Comparison of ENCODE assay signal across 15 cellular contexts in the genomic region with DNA sequence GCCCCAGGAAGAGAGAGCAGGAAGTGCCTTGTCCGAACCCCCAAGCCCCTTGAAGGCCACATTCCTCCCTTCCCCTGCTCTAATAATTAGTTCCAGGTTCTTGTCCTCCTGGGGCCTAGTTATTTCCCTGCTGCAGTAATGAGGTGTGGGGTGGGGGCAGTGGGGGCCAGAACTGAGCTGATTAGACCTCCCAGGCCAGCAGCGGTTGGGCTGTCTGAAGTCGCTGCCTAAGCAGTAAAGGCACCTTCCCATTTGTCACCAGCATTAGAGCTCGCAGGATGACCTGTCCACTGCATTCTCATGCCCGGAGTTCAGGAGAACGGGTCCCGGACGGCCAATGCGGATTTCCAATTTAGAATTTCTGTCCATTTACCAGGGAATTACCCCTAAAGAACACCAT.
DNase-seq lines count a peak whose midpoint lies in the region; ATAC-seq and TF ChIP-seq lines count a peak whose summit lies in the region.
"Had no signal": no experiment of that assay in that cellular context is flagged by ENCODE, and none has a peak within 500 bp of the region (broad histone marks: within the 10 kb centered on the region; RNA-seq: fewer than 3 reads in every experiment).

No MANE protein-coding gene starts in this region.

- H3K4me3 ChIP-seq in coronary artery (no peak overlapping the region), neuronal stem cell (ENCODE audit: low read length in 2 of 2) (no peak overlapping the region), mammary epithelial cell (replicated peaks in 1 of 3; ENCODE audit: insufficient read depth in 1 of 3, low read depth in 2 of 3, low read length in 3 of 3) (no peak overlapping the region)
- H3K4me3 ChIP-seq: BLaER1, HAP-1 had no signal

- no peak overlapping the region for H4K91ac ChIP-seq in neuronal stem cell (ENCODE audit: low read depth, low read length, poor library complexity)

- no peak overlapping the region for H3K14ac ChIP-seq in neuronal stem cell (ENCODE audit: low read length)

- H3K36me3 ChIP-seq in neuronal stem cell (replicated peaks in 1 of 2; ENCODE audit: control insufficient read depth in 2 of 2, insufficient read depth in 2 of 2, low read length in 2 of 2) (no peaks in the 10 kb centered on the region), mammary epithelial cell (ENCODE audit: insufficient read depth, low read length) (no peaks in the 10 kb centered on the region)
- H3K36me3 ChIP-seq: BLaER1, HAP-1 had no signal

- no peak overlapping the region for H3K4ac ChIP-seq in neuronal stem cell (ENCODE audit: low read length)

- ATAC-seq in left cardiac atrium: no peak

- no peak overlapping the region for H3K23ac ChIP-seq in neuronal stem cell (ENCODE audit: low read depth, low read length, poor library complexity)

- no peaks in the 10 kb centered on the region for H4K20me1 ChIP-seq in mammary epithelial cell (ENCODE audit: insufficient read depth, low read length)
- H4K20me1 ChIP-seq: BLaER1 had no signal

- H3K4me2 ChIP-seq in neuronal stem cell (ENCODE audit: insufficient read depth, low read length, poor library complexity, severe bottlenecking): no peak overlapping the region
- H3K4me2 ChIP-seq in mammary epithelial cell (ENCODE audit: insufficient read depth, low read depth, low read length): no peak overlapping the region
- H3K4me2 ChIP-seq: BLaER1 had no signal

- peak overlapping the region; percentile 9 for H3K18ac ChIP-seq in neuronal stem cell (ENCODE audit: low read length)

- BruUV-seq in mammary epithelial cell (replicated peaks; lab: Mats Ljungman, UMichigan): no TSS peak

- H2AFZ ChIP-seq in neuronal stem cell (ENCODE audit: low read length): no peak overlapping the region
- H2AFZ ChIP-seq in mammary epithelial cell (ENCODE audit: low read depth, low read length): no peak overlapping the region

- H3K9me3 ChIP-seq in neuronal stem cell (replicated peaks in 1 of 2; ENCODE audit: control insufficient read depth in 2 of 2, insufficient read depth in 1 of 2, low read depth in 1 of 2, low read length in 2 of 2) (no peaks in the 10 kb centered on the region), mammary epithelial cell (replicated peaks; ENCODE audit: insufficient read depth, low read length) (no peaks in the 10 kb centered on the region)
- H3K9me3 ChIP-seq: BLaER1, HAP-1 had no signal

- no peak overlapping the region for H2AK5ac ChIP-seq in neuronal stem cell (ENCODE audit: low read depth, low read length)

- no peak overlapping the region for H2BK5ac ChIP-seq in neuronal stem cell (ENCODE audit: low read length)

- intact Hi-C loops in cardiac septum (cut with DNase I): no loop called here
- intact Hi-C loops in left cardiac atrium (cut with DNase I): no loop called here
- intact Hi-C loops in mammary epithelial cell (cut with micrococcal nuclease): no loop called here

- WGBS in neuronal stem cell (ENCODE audit: extremely low coverage in 2 of 2, insufficient read length in 2 of 2, insufficient replicate concordance in 1 of 2), 2 donors: no CpG with 5 or more reads among the region's 9 CpGs
- WGBS in mammary epithelial cell (ENCODE audit: low coverage, missing lambda C conversion rate): 76% methylated on average over 7 of the region's 9 CpGs

- H2BK12ac ChIP-seq in neuronal stem cell (ENCODE audit: low read length): no peak overlapping the region

- CTCF ChIA-PET in mammary epithelial cell (lab: Charles Lee; ENCODE audit: low non-redundant PET): no interaction called here

- in situ Hi-C loops in mammary epithelial cell (cut with MboI; ENCODE audit: low sequenced_read_pairs in 2 of 2): no loop called here

- TF ChIP-seq CTCF in coronary artery (IDR thresholded peaks at IDR 0.05) (no peak), mammary epithelial cell (conservative IDR thresholded peaks at IDR 0.05 in 1 of 2, IDR thresholded peaks at IDR 0.05 in 1 of 2; ENCODE audit: extremely low read depth in 1 of 2, insufficient read depth in 1 of 2, low read depth in 1 of 2, low read length in 2 of 2) (no peak)

- no peak overlapping the region for H2BK15ac ChIP-seq in neuronal stem cell (ENCODE audit: low read length)

- no peak overlapping the region for H2BK120ac ChIP-seq in neuronal stem cell (ENCODE audit: low read depth, low read length)

- dilution Hi-C loops in mammary epithelial cell (cut with HindIII; ENCODE audit: low sequenced_read_pairs): no loop called here

- no peaks in the 10 kb centered on the region for H3K79me2 ChIP-seq in mammary epithelial cell (ENCODE audit: insufficient read depth, low read length)

- H3K27ac ChIP-seq in coronary artery (no peak overlapping the region), neuronal stem cell (replicated peaks; ENCODE audit: low read length) (peak overlapping the region; percentile 62), mammary epithelial cell (ENCODE audit: insufficient read depth, low read depth, low read length) (no peak overlapping the region)
- H3K27ac ChIP-seq: BLaER1, HL-60 had no signal

- DNase-seq in cardiac septum (ENCODE audit: low spot score) (peak; percentile 20), left cardiac atrium (no peak), coronary artery (ENCODE audit: low spot score) (peak; percentile 43), neuronal stem cell (ENCODE audit: low spot score) (no peak), mammary epithelial cell (no peak), SHP77 treated with DMSO at 0.1 percent for 48 hours (lab: John Stamatoyannopoulos, UW) (no peak)
- DNase-seq in activated CD8-positive, alpha-beta memory T cell treated with anti-CD3 and anti-CD28 coated beads for 24 hours: no peak
- DNase-seq: 8988T; CD4-positive, alpha-beta memory T cell; DMS153; DMS79; GF-D8 had no signal

- H3K4me1 ChIP-seq in neuronal stem cell (ENCODE audit: control insufficient read depth in 2 of 2, insufficient read depth in 1 of 2, low read depth in 1 of 2, low read length in 2 of 2): peaks cover 0 to 41% of the 10 kb centered on the region in 2 donors
- H3K4me1 ChIP-seq in mammary epithelial cell (ENCODE audit: insufficient read depth, low read length): no peaks in the 10 kb centered on the region
- H3K4me1 ChIP-seq: HAP-1 had no signal

- H3K27me3 ChIP-seq in neuronal stem cell (ENCODE audit: control insufficient read depth in 3 of 3, insufficient read depth in 3 of 3, low read depth in 1 of 3, low read length in 3 of 3) (peaks cover 0 to 12% (median 0%) of the 10 kb centered on the region in 3 experiments), mammary epithelial cell (ENCODE audit: insufficient read depth, low read length) (peaks cover 5% of the 10 kb centered on the region)
- H3K27me3 ChIP-seq: BLaER1 had no signal

- no peaks in the 10 kb centered on the region for H3K79me1 ChIP-seq in neuronal stem cell (ENCODE audit: low read depth, low read length)

- H3K9ac ChIP-seq in neuronal stem cell (ENCODE audit: low read depth, low read length, poor library complexity): no peak overlapping the region
- no peak overlapping the region for H3K9ac ChIP-seq in mammary epithelial cell (ENCODE audit: insufficient read depth, low read length)
- H3K9ac ChIP-seq: BLaER1 had no signal

- no peak overlapping the region for H4K8ac ChIP-seq in neuronal stem cell (ENCODE audit: low read depth, low read length)

Comparison
In these comparisons a context has a peak if more than half of its experiments do, and no peak if none do; other contexts are left out.
1. DNase-seq: peak in cardiac septum (single experiment) and coronary artery (single experiment); none in left cardiac atrium (single experiment), neuronal stem cell (single experiment), mammary epithelial cell (single experiment), activated CD8-positive, alpha-beta memory T cell treated with anti-CD3 and anti-CD28 coated beads for 24 hours (single experiment) and SHP77 treated with DMSO at 0.1 percent for 48 hours (single experiment).